In the genomic region with DNA sequence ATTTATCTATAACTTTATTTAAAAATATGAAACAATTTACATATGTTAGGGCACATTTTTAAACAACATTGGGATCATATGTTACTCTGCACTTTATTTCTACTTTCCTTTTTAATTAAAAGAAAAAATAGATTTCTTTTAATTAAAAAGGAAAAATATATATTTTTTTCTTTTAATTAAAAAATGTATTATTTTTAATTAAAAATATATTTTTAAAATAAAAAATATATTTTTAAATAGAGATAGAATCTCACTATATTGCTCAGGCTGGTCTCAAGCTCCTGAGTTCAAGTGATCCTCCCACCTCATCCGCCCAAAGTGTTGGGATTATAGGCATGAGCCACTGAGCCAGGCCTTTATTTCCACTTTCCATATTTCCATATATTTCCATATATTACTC, we compare ENCODE assay signal across 15 cellular contexts. TPM values are rescaled to one million over a fixed set of nuclear protein-coding genes. Genes with fewer than 3 reads are reported as not detected.
DNase-seq lines count a peak whose midpoint lies in the region; FAIRE-seq and TF ChIP-seq lines count a peak whose summit lies in the region.
"Had no signal": no experiment of that assay in that cellular context is flagged by ENCODE, and none has a peak within 500 bp of the region (broad histone marks: within the 10 kb centered on the region; RNA-seq: fewer than 3 reads in every experiment).

No MANE protein-coding gene starts in this region.

- H3K9ac ChIP-seq in kidney (ENCODE audit: low read length in 2 of 2) = no peak overlapping the region
- H3K9ac ChIP-seq: BLaER1 had no signal

- H3K4me1 ChIP-seq in kidney (ENCODE audit: control insufficient read depth in 1 of 2, insufficient read depth in 1 of 2, low read depth in 1 of 2, low read length in 2 of 2) = no peaks in the 10 kb centered on the region
- H3K4me1 ChIP-seq: A549, BLaER1 had no signal

- H3K4me3 ChIP-seq in kidney (ENCODE audit: low read length in 2 of 2) = no peak overlapping the region
- H3K4me3 ChIP-seq: A549, BLaER1, GM12878 had no signal

- no peak for TF ChIP-seq CTCF in kidney (IDR thresholded peaks at IDR 0.05; ENCODE audit: borderline replicate concordance, extremely low read depth, insufficient read depth)

- intact Hi-C loops in kidney (cut with DNase I) (no loop called here), posterior cingulate gyrus (cut with DNase I) (no loop called here)

- no peaks in the 10 kb centered on the region for H3K9me3 ChIP-seq in kidney (ENCODE audit: control insufficient read depth in 1 of 2, low read length in 2 of 2)
- H3K9me3 ChIP-seq: A549, BLaER1 had no signal

- peak; percentile 78 for FAIRE-seq in RCC 7860 (lab: Jason Lieb, UNC)
- FAIRE-seq in colon (lab: Jason Lieb, UNC) = peak; percentile 87
- FAIRE-seq in kidney (lab: Jason Lieb, UNC) = peak; percentile 94
- FAIRE-seq: A549 had no signal

- no peaks in the 10 kb centered on the region for H3K36me3 ChIP-seq in kidney (ENCODE audit: control insufficient read depth in 1 of 2, insufficient read depth in 2 of 2, low read length in 2 of 2)
- H3K36me3 ChIP-seq: BLaER1 had no signal

- DNase-seq in RCC 7860 (ENCODE audit: low spot score) (no peak), kidney (no peak), NCI-H2029 treated with DMSO at 0.1 percent for 48 hours (lab: John Stamatoyannopoulos, UW) (no peak), posterior cingulate gyrus (no peak), NCI-H526 treated with DMSO at 0.1 percent for 48 hours (lab: John Stamatoyannopoulos, UW) (no peak)
- DNase-seq: Calu3; CD8-positive, alpha-beta T cell; DMS79 treated with DMSO at 0.1 percent for 48 hours; GOT3; H7; HFFc6 had no signal

- no peak overlapping the region for H3K27ac ChIP-seq in kidney (ENCODE audit: low read depth in 2 of 2, low read length in 2 of 2)
- H3K27ac ChIP-seq: A549, BLaER1 had no signal

RNA-seq across cellular contexts. Expression of a gene that starts 36.7 kb away (rescaled TPM):
- total RNA-seq in kidney = 14.8 TPM
- polyA plus RNA-seq in kidney (ENCODE audit: insufficient read depth, low read depth, low replicate concordance) = 13.9 TPM
